14 cellular contexts compared by ENCODE assay signal in genomic region chr6:147103641-147104040, GRCh38.
"Had no signal": no experiment of that assay in that cellular context is flagged by ENCODE, and none has a peak within 500 bp of the region (broad histone marks: within the 10 kb centered on the region; RNA-seq: fewer than 3 reads in every experiment).

No MANE protein-coding gene starts in this region.

- H3K9me3 ChIP-seq: heart left ventricle, stomach, thoracic aorta had no signal

- H3K36me3 ChIP-seq: heart left ventricle, stomach, thoracic aorta had no signal

- H3K27me3 ChIP-seq: dorsolateral prefrontal cortex, heart left ventricle, stomach had no signal

- H3K4me3 ChIP-seq: dorsolateral prefrontal cortex, heart left ventricle, stomach, thoracic aorta had no signal

- H3K27ac ChIP-seq: dorsolateral prefrontal cortex, heart left ventricle, stomach, thoracic aorta had no signal

- H3K4me1 ChIP-seq: stomach had no signal

- DNase-seq: activated CD4-positive, alpha-beta T cell treated with anti-CD3 and anti-CD28 coated beads, Interleukin-2, amount 50 U/mL, for 48 hours; activated gamma-delta T cell treated with Interleukin-2 at 50 U/mL for 16 hours; activated naive CD8-positive, alpha-beta T cell treated with anti-CD3 and anti-CD28 coated beads for 36 hours; activated T-cell treated with anti-CD3 and anti-CD28 coated beads, Interleukin-2, amount 50 U/mL, for 72 hours; anterior cingulate cortex; cerebellar nuclear complex; dorsolateral prefrontal cortex; foreskin fibroblast; heart left ventricle; naive thymus-derived CD4-positive, alpha-beta T cell; posterior cingulate gyrus; stimulated activated CD4-positive, alpha-beta T cell treated with anti-CD3 and anti-CD28 coated beads, Interleukin-4, amount 100 ng/mL, for 4 hours; stomach had no signal
